In genomic region chr12:28781671-28782652, GRCh38 we compare ENCODE assay signal across 2 cellular contexts.
TF ChIP-seq lines count a peak whose summit lies in the region.

No MANE protein-coding gene starts in this region.

TF ChIP-seq in GM23338, 12 proteins besides CTCF, POLR2A, EP300 and RAD21:
- TF ChIP-seq EZH2 (IDR thresholded peaks at IDR 0.05; ENCODE audit: low read depth, unreplicated experiment) (no peak), REST (IDR thresholded peaks at IDR 0.05; ENCODE audit: unreplicated experiment) (no peak), POLR2AphosphoS5 (IDR thresholded peaks at IDR 0.05; ENCODE audit: low read depth) (no peak), ZNF114 (CRISPR knock-in tag; IDR thresholded peaks at IDR 0.05) (no peak), ZNF331 (CRISPR knock-in tag; IDR thresholded peaks at IDR 0.05; ENCODE audit: low read depth) (no peak)

TF ChIP-seq in H1, 55 proteins besides CTCF, POLR2A, EP300 and RAD21:
- TF ChIP-seq JUND (IDR thresholded peaks at IDR 0.05; ENCODE audit: low read length) = no peak
- TF ChIP-seq RNF2 (IDR thresholded peaks at IDR 0.05; ENCODE audit: borderline replicate concordance, low read depth, low read length, missing control alignments, poor library complexity, severe bottlenecking) = no peak
- TF ChIP-seq NANOG (IDR thresholded peaks at IDR 0.05; ENCODE audit: insufficient read depth, low read depth, low read length, poor library complexity, severe bottlenecking) = no peak
- no peak for TF ChIP-seq FOSL1 (IDR thresholded peaks at IDR 0.05; ENCODE audit: insufficient read depth, low read depth, low read length)
- TF ChIP-seq, protein P1, sequence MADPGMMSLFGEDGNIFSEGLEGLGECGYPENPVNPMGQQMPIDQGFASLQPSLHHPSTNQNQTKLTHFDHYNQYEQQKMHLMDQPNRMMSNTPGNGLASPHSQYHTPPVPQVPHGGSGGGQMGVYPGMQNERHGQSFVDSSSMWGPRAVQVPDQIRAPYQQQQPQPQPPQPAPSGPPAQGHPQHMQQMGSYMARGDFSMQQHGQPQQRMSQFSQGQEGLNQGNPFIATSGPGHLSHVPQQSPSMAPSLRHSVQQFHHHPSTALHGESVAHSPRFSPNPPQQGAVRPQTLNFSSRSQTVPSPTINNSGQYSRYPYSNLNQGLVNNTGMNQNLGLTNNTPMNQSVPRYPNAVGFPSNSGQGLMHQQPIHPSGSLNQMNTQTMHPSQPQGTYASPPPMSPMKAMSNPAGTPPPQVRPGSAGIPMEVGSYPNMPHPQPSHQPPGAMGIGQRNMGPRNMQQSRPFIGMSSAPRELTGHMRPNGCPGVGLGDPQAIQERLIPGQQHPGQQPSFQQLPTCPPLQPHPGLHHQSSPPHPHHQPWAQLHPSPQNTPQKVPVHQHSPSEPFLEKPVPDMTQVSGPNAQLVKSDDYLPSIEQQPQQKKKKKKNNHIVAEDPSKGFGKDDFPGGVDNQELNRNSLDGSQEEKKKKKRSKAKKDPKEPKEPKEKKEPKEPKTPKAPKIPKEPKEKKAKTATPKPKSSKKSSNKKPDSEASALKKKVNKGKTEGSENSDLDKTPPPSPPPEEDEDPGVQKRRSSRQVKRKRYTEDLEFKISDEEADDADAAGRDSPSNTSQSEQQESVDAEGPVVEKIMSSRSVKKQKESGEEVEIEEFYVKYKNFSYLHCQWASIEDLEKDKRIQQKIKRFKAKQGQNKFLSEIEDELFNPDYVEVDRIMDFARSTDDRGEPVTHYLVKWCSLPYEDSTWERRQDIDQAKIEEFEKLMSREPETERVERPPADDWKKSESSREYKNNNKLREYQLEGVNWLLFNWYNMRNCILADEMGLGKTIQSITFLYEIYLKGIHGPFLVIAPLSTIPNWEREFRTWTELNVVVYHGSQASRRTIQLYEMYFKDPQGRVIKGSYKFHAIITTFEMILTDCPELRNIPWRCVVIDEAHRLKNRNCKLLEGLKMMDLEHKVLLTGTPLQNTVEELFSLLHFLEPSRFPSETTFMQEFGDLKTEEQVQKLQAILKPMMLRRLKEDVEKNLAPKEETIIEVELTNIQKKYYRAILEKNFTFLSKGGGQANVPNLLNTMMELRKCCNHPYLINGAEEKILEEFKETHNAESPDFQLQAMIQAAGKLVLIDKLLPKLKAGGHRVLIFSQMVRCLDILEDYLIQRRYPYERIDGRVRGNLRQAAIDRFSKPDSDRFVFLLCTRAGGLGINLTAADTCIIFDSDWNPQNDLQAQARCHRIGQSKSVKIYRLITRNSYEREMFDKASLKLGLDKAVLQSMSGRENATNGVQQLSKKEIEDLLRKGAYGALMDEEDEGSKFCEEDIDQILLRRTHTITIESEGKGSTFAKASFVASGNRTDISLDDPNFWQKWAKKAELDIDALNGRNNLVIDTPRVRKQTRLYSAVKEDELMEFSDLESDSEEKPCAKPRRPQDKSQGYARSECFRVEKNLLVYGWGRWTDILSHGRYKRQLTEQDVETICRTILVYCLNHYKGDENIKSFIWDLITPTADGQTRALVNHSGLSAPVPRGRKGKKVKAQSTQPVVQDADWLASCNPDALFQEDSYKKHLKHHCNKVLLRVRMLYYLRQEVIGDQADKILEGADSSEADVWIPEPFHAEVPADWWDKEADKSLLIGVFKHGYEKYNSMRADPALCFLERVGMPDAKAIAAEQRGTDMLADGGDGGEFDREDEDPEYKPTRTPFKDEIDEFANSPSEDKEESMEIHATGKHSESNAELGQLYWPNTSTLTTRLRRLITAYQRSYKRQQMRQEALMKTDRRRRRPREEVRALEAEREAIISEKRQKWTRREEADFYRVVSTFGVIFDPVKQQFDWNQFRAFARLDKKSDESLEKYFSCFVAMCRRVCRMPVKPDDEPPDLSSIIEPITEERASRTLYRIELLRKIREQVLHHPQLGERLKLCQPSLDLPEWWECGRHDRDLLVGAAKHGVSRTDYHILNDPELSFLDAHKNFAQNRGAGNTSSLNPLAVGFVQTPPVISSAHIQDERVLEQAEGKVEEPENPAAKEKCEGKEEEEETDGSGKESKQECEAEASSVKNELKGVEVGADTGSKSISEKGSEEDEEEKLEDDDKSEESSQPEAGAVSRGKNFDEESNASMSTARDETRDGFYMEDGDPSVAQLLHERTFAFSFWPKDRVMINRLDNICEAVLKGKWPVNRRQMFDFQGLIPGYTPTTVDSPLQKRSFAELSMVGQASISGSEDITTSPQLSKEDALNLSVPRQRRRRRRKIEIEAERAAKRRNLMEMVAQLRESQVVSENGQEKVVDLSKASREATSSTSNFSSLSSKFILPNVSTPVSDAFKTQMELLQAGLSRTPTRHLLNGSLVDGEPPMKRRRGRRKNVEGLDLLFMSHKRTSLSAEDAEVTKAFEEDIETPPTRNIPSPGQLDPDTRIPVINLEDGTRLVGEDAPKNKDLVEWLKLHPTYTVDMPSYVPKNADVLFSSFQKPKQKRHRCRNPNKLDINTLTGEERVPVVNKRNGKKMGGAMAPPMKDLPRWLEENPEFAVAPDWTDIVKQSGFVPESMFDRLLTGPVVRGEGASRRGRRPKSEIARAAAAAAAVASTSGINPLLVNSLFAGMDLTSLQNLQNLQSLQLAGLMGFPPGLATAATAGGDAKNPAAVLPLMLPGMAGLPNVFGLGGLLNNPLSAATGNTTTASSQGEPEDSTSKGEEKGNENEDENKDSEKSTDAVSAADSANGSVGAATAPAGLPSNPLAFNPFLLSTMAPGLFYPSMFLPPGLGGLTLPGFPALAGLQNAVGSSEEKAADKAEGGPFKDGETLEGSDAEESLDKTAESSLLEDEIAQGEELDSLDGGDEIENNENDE (IDR thresholded peaks at IDR 0.05; ENCODE audit: insufficient replicate concordance, low read length) = no peak
- TF ChIP-seq TCF12 (IDR thresholded peaks at IDR 0.05; ENCODE audit: low read depth, low read length) = no peak
- TF ChIP-seq KDM1A (IDR thresholded peaks at IDR 0.05; ENCODE audit: borderline replicate concordance, low read length) = no peak
